Comparison of ENCODE assay signal across 21 cellular contexts in genomic region chr6:8060346-8060745, GRCh38. TPM values are rescaled to one million over a fixed set of nuclear protein-coding genes. Genes with fewer than 3 reads are reported as not detected.
DNase-seq lines count a peak whose midpoint lies in the region; ATAC-seq and TF ChIP-seq lines count a peak whose summit lies in the region.
"Had no signal": no experiment of that assay in that cellular context is flagged by ENCODE, and none has a peak within 500 bp of the region (broad histone marks: within the 10 kb centered on the region; RNA-seq: fewer than 3 reads in every experiment).

No MANE protein-coding gene starts in this region.

- no peak overlapping the region for H3K4me3 ChIP-seq in SK-N-MC
- H3K4me3 ChIP-seq in PC-3 (ENCODE audit: low read length) = no peak overlapping the region
- H3K4me3 ChIP-seq: BLaER1, GM12878 had no signal

- CTCF ChIA-PET in PC-3 (lab: Charles Lee) = no interaction called here

- intact Hi-C loops in PC-3 (cut with micrococcal nuclease) (no loop called here), left cardiac atrium (cut with DNase I) (no loop called here)

- H3K4me2 ChIP-seq in PC-3 (ENCODE audit: low read length) = no peak overlapping the region
- H3K4me2 ChIP-seq: BLaER1 had no signal

- H3K4me1 Mint-ChIP-seq in activated naive CD4-positive, alpha-beta T cell treated with anti-CD3 and anti-CD28 coated beads, Interleukin-2, amount 50 U/mL, for 24 hours = peaks cover 28% of the 10 kb centered on the region
- H3K4me1 Mint-ChIP-seq in neural crest cell = peaks cover 14% of the 10 kb centered on the region
- H3K4me1 Mint-ChIP-seq in stimulated activated effector memory CD8-positive, alpha-beta T cell treated with anti-CD3 and anti-CD28 coated beads, Interleukin-12 subunit alpha, Interleukin-12 subunit beta, amount 100 ng/mL, for 72 hours = peaks cover 12% of the 10 kb centered on the region

- no peaks in the 10 kb centered on the region for H4K20me1 ChIP-seq in PC-3 (ENCODE audit: low read length)
- H4K20me1 ChIP-seq: BLaER1 had no signal

- ATAC-seq in activated naive CD4-positive, alpha-beta T cell treated with anti-CD3 and anti-CD28 coated beads, Interleukin-2, amount 50 U/mL, for 72 hours = no peak
- ATAC-seq in stimulated activated effector memory CD8-positive, alpha-beta T cell treated with anti-CD3 and anti-CD28 coated beads, Interleukin-12 subunit alpha, Interleukin-12 subunit beta, amount 100 ng/mL, for 72 hours = no peak
- no peak for ATAC-seq in PC-3
- ATAC-seq in left cardiac atrium = no peak
- ATAC-seq: GM12878 had no signal

- peak overlapping the region; percentile 3 for H3K27ac Mint-ChIP-seq in activated naive CD4-positive, alpha-beta T cell treated with anti-CD3 and anti-CD28 coated beads, Interleukin-2, amount 50 U/mL, for 24 hours
- H3K27ac Mint-ChIP-seq in activated naive CD4-positive, alpha-beta T cell treated with anti-CD3 and anti-CD28 coated beads, Interleukin-2, amount 50 U/mL, for 72 hours = no peak overlapping the region
- H3K27ac Mint-ChIP-seq in neural crest cell (ENCODE audit: unreplicated experiment) = no peak overlapping the region
- peak overlapping the region; percentile 1 for H3K27ac Mint-ChIP-seq in stimulated activated effector memory CD8-positive, alpha-beta T cell treated with anti-CD3 and anti-CD28 coated beads, Interleukin-12 subunit alpha, Interleukin-12 subunit beta, amount 100 ng/mL, for 72 hours
- H3K27ac Mint-ChIP-seq: B cell; CD4-positive, CD25-positive, alpha-beta regulatory T cell had no signal

- H2AFZ ChIP-seq in PC-3 (ENCODE audit: low read length) = no peak overlapping the region

- peaks cover 10% of the 10 kb centered on the region; the same call in 1 of the 2 replicates for H3K79me2 ChIP-seq in PC-3 (ENCODE audit: low read length)

- H3K9me2 ChIP-seq in PC-3 (replicated peaks; ENCODE audit: low read length) = no peaks in the 10 kb centered on the region

- no peaks in the 10 kb centered on the region for H3K27me3 ChIP-seq in PC-3 (ENCODE audit: low read length)
- H3K27me3 ChIP-seq: BLaER1 had no signal

- H3K27ac ChIP-seq in SK-N-MC = peak overlapping the region; percentile 34; the same call in 1 of the 2 replicates
- H3K27ac ChIP-seq in PC-3 (ENCODE audit: low read length) = no peak overlapping the region
- H3K27ac ChIP-seq: 22Rv1, BLaER1, C4-2B had no signal

- H3F3A ChIP-seq in PC-3 (ENCODE audit: low read length, unreplicated experiment) = no peaks in the 10 kb centered on the region

- peaks cover 20% of the 10 kb centered on the region for H3K4me1 ChIP-seq in PC-3 (ENCODE audit: insufficient read depth, low read length)

- no peak overlapping the region for H3K4me3 Mint-ChIP-seq in activated naive CD4-positive, alpha-beta T cell treated with anti-CD3 and anti-CD28 coated beads, Interleukin-2, amount 50 U/mL, for 24 hours
- H3K4me3 Mint-ChIP-seq in neural crest cell = peak overlapping the region; percentile 14
- no peak overlapping the region for H3K4me3 Mint-ChIP-seq in stimulated activated effector memory CD8-positive, alpha-beta T cell treated with anti-CD3 and anti-CD28 coated beads, Interleukin-12 subunit alpha, Interleukin-12 subunit beta, amount 100 ng/mL, for 72 hours
- H3K4me3 Mint-ChIP-seq: B cell had no signal

- POLR2A ChIA-PET in PC-3 (lab: Charles Lee; ENCODE audit: unreplicated experiment) = no interaction called here

- BruUV-seq in PC-3 (replicated peaks; lab: Mats Ljungman, UMichigan) = no TSS peak

- peaks cover 48% of the 10 kb centered on the region for H3K36me3 ChIP-seq in SK-N-MC (ENCODE audit: insufficient read depth, low read length)
- H3K36me3 ChIP-seq in PC-3 (ENCODE audit: low read depth, low read length) = peaks cover 2% of the 10 kb centered on the region; the same call in 1 of the 2 replicates

- DNase-seq in activated naive CD4-positive, alpha-beta T cell treated with anti-CD3 and anti-CD28 coated beads, Interleukin-2, amount 50 U/mL, for 72 hours (ENCODE audit: low spot score in 2 of 2) = no peak
- DNase-seq in SK-N-MC (ENCODE audit: low read depth, low spot score) (no peak), neural crest cell (ENCODE audit: low read depth, low spot score) (no peak), PC-3 (no peak), NCI-H226 (no peak), left cardiac atrium (no peak)
- no peak for DNase-seq in stimulated activated effector memory CD8-positive, alpha-beta T cell treated with anti-CD3 and anti-CD28 coated beads, Interleukin-12 subunit alpha, Interleukin-12 subunit beta, amount 100 ng/mL, for 72 hours (ENCODE audit: low spot score in 2 of 2)
- DNase-seq: CD4-positive, CD25-positive, alpha-beta regulatory T cell; CD8-positive, alpha-beta memory T cell; DMS 273 treated with DMSO at 0.1 percent for 48 hours; DMS79; EL; GDM1; GOT3; HCEC 1CT had no signal

- H3K36me3 Mint-ChIP-seq in activated naive CD4-positive, alpha-beta T cell treated with anti-CD3 and anti-CD28 coated beads, Interleukin-2, amount 50 U/mL, for 24 hours = peaks cover 17% of the 10 kb centered on the region
- H3K36me3 Mint-ChIP-seq in activated naive CD4-positive, alpha-beta T cell treated with anti-CD3 and anti-CD28 coated beads, Interleukin-2, amount 50 U/mL, for 72 hours = peaks cover 0 to 18% of the 10 kb centered on the region in 2 donors
- H3K36me3 Mint-ChIP-seq in neural crest cell (ENCODE audit: low read depth) = peaks cover 5% of the 10 kb centered on the region
- H3K36me3 Mint-ChIP-seq in stimulated activated effector memory CD8-positive, alpha-beta T cell treated with anti-CD3 and anti-CD28 coated beads, Interleukin-12 subunit alpha, Interleukin-12 subunit beta, amount 100 ng/mL, for 72 hours = peaks cover 54% of the 10 kb centered on the region

- TF ChIP-seq CTCF in neural crest cell (conservative IDR thresholded peaks at IDR 0.05) = no peak
- no peak for TF ChIP-seq CTCF in PC-3 (conservative IDR thresholded peaks at IDR 0.05; ENCODE audit: low read depth, low read length)

- no peaks in the 10 kb centered on the region for H3K27me3 Mint-ChIP-seq in activated naive CD4-positive, alpha-beta T cell treated with anti-CD3 and anti-CD28 coated beads, Interleukin-2, amount 50 U/mL, for 24 hours
- no peaks in the 10 kb centered on the region for H3K27me3 Mint-ChIP-seq in neural crest cell (ENCODE audit: low read depth)
- H3K27me3 Mint-ChIP-seq: B cell; CD4-positive, CD25-positive, alpha-beta regulatory T cell; CD8-positive, alpha-beta memory T cell had no signal

- no peaks in the 10 kb centered on the region for H3K9me3 Mint-ChIP-seq in activated naive CD4-positive, alpha-beta T cell treated with anti-CD3 and anti-CD28 coated beads, Interleukin-2, amount 50 U/mL, for 24 hours
- H3K9me3 Mint-ChIP-seq in activated naive CD4-positive, alpha-beta T cell treated with anti-CD3 and anti-CD28 coated beads, Interleukin-2, amount 50 U/mL, for 72 hours = no peaks in the 10 kb centered on the region
- H3K9me3 Mint-ChIP-seq in neural crest cell = peaks cover 2% of the 10 kb centered on the region
- H3K9me3 Mint-ChIP-seq in stimulated activated effector memory CD8-positive, alpha-beta T cell treated with anti-CD3 and anti-CD28 coated beads, Interleukin-12 subunit alpha, Interleukin-12 subunit beta, amount 100 ng/mL, for 72 hours = no peaks in the 10 kb centered on the region
- H3K9me3 Mint-ChIP-seq: CD8-positive, alpha-beta memory T cell had no signal

- H3K9me3 ChIP-seq in SK-N-MC (ENCODE audit: low read depth, low read length) (no peaks in the 10 kb centered on the region), PC-3 (ENCODE audit: low read length) (no peaks in the 10 kb centered on the region)
- H3K9me3 ChIP-seq: BLaER1 had no signal

- H3K9ac ChIP-seq in SK-N-MC (ENCODE audit: insufficient read length) = no peak overlapping the region
- H3K9ac ChIP-seq in PC-3 (ENCODE audit: low read length) = no peak overlapping the region
- H3K9ac ChIP-seq: BLaER1 had no signal

RNA-seq across cellular contexts. Expression of gene BLOC1S5, which starts 3.8 kb away (rescaled TPM):
- 10 to 100 TPM; 25.8 to 26.1 TPM for total RNA-seq in activated naive CD4-positive, alpha-beta T cell treated with anti-CD3 and anti-CD28 coated beads, Interleukin-2, amount 50 U/mL, for 72 hours
- 21.9 and 23.2 TPM in 2 replicates for total RNA-seq in neural crest cell
- 5.8 and 9.1 TPM in 2 replicates for total RNA-seq in PC-3 (2014; rRNA removed)
- total RNA-seq in left cardiac atrium = 10 to 100 TPM in 1 of 2 donors, 1 to 10 TPM in 1; 7.8 to 10.7 TPM

RNA-seq across cellular contexts. Expression of gene EEF1E1, which starts 42.0 kb away (rescaled TPM):
- 10 to 100 TPM; 55.9 to 65.2 TPM for total RNA-seq in activated naive CD4-positive, alpha-beta T cell treated with anti-CD3 and anti-CD28 coated beads, Interleukin-2, amount 50 U/mL, for 72 hours
- 49.9 and 53.2 TPM in 2 replicates for total RNA-seq in neural crest cell
- 64.6 and 72.6 TPM in 2 replicates for total RNA-seq in PC-3 (2014; rRNA removed)
- 10 to 100 TPM; 14.5 to 18.5 TPM for total RNA-seq in left cardiac atrium

Comparison
In these comparisons a context has a peak if more than half of its experiments do, and no peak if none do; other contexts are left out.
1. H3K27ac Mint-ChIP-seq: peak in activated naive CD4-positive, alpha-beta T cell treated with anti-CD3 and anti-CD28 coated beads, Interleukin-2, amount 50 U/mL, for 24 hours (single experiment) and stimulated activated effector memory CD8-positive, alpha-beta T cell treated with anti-CD3 and anti-CD28 coated beads, Interleukin-12 subunit alpha, Interleukin-12 subunit beta, amount 100 ng/mL, for 72 hours (single experiment); none in activated naive CD4-positive, alpha-beta T cell treated with anti-CD3 and anti-CD28 coated beads, Interleukin-2, amount 50 U/mL, for 72 hours (0 of 2) and neural crest cell (single experiment).